In the genomic region with DNA sequence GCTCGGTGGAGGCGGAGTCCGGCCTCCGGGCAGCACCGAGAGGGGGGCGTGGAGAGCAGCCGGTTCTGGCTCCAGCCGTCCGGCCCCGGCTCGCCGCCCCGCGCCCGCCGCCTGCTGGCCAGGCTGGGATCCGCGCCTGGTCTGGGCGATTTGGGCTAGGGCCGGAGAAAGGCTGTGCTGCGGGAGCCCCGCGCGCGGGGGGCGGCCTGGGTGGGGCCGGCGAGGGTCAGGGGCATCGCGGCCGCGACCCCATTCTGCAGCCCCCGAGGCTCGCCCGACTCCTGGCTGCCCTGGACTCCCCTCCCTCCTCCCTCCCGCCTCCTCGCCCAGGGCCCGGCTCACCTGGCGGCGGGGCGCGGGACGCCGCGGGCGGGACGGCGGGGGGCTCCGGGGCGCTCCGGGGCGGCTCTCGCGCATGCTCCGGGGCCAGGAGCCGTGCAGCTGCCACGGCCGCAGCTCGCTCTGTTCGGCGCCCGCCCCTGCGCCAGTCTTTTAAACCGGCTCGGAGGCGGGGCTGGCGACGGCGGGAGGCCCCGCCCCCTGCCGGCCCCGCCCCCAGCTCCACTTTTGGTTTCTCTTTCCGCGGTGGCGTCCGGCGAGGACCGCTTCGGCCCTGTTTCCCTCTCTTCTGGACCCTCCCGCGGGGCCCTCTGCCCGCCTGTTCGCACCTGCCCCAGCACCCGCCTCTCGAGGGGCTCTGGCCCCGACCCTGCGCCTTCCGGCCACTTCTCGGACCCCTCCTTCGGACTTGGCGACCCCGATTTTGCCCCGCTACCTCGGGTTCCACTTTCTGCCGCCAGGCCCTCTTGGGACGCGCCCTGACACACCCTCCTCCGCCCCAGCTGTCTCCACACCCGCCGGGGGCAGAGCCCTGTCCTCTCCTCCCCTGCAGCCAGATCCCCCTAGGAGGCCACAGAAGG, we compare ENCODE assay signal across 1 cellular context.
TF ChIP-seq lines count a peak whose summit lies in the region.

A gene with protein sequence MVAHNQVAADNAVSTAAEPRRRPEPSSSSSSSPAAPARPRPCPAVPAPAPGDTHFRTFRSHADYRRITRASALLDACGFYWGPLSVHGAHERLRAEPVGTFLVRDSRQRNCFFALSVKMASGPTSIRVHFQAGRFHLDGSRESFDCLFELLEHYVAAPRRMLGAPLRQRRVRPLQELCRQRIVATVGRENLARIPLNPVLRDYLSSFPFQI (minus strand): TSS at position 468 of the 920 bp plus-strand sequence. CDS start 726 bp downstream, outside the sequence.

TF ChIP-seq in HepG2, 621 proteins besides CTCF, POLR2A, EP300 and RAD21 (continued from another document and continues in another):
- TF ChIP-seq, protein P1, sequence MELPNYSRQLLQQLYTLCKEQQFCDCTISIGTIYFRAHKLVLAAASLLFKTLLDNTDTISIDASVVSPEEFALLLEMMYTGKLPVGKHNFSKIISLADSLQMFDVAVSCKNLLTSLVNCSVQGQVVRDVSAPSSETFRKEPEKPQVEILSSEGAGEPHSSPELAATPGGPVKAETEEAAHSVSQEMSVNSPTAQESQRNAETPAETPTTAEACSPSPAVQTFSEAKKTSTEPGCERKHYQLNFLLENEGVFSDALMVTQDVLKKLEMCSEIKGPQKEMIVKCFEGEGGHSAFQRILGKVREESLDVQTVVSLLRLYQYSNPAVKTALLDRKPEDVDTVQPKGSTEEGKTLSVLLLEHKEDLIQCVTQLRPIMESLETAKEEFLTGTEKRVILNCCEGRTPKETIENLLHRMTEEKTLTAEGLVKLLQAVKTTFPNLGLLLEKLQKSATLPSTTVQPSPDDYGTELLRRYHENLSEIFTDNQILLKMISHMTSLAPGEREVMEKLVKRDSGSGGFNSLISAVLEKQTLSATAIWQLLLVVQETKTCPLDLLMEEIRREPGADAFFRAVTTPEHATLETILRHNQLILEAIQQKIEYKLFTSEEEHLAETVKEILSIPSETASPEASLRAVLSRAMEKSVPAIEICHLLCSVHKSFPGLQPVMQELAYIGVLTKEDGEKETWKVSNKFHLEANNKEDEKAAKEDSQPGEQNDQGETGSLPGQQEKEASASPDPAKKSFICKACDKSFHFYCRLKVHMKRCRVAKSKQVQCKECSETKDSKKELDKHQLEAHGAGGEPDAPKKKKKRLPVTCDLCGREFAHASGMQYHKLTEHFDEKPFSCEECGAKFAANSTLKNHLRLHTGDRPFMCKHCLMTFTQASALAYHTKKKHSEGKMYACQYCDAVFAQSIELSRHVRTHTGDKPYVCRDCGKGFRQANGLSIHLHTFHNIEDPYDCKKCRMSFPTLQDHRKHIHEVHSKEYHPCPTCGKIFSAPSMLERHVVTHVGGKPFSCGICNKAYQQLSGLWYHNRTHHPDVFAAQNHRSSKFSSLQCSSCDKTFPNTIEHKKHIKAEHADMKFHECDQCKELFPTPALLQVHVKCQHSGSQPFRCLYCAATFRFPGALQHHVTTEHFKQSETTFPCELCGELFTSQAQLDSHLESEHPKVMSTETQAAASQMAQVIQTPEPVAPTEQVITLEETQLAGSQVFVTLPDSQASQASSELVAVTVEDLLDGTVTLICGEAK (IDR thresholded peaks at IDR 0.05) = no peak
- TF ChIP-seq, protein P1 (CRISPR knock-in tag; IDR thresholded peaks at IDR 0.05) = peak; percentile 77; the same call in 1 of the 2 replicates
- peak; percentile 59 for TF ChIP-seq ZNF143 (CRISPR knock-in tag; IDR thresholded peaks at IDR 0.05)
- TF ChIP-seq, protein P2, sequence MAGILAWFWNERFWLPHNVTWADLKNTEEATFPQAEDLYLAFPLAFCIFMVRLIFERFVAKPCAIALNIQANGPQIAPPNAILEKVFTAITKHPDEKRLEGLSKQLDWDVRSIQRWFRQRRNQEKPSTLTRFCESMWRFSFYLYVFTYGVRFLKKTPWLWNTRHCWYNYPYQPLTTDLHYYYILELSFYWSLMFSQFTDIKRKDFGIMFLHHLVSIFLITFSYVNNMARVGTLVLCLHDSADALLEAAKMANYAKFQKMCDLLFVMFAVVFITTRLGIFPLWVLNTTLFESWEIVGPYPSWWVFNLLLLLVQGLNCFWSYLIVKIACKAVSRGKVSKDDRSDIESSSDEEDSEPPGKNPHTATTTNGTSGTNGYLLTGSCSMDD (CRISPR knock-in tag; IDR thresholded peaks at IDR 0.05) = peak; percentile 69; the same call in 1 of the 2 replicates
- TF ChIP-seq ZNF674 (CRISPR knock-in tag; IDR thresholded peaks at IDR 0.05; ENCODE audit: low read depth) = peak; percentile 98
- TF ChIP-seq, protein P3, sequence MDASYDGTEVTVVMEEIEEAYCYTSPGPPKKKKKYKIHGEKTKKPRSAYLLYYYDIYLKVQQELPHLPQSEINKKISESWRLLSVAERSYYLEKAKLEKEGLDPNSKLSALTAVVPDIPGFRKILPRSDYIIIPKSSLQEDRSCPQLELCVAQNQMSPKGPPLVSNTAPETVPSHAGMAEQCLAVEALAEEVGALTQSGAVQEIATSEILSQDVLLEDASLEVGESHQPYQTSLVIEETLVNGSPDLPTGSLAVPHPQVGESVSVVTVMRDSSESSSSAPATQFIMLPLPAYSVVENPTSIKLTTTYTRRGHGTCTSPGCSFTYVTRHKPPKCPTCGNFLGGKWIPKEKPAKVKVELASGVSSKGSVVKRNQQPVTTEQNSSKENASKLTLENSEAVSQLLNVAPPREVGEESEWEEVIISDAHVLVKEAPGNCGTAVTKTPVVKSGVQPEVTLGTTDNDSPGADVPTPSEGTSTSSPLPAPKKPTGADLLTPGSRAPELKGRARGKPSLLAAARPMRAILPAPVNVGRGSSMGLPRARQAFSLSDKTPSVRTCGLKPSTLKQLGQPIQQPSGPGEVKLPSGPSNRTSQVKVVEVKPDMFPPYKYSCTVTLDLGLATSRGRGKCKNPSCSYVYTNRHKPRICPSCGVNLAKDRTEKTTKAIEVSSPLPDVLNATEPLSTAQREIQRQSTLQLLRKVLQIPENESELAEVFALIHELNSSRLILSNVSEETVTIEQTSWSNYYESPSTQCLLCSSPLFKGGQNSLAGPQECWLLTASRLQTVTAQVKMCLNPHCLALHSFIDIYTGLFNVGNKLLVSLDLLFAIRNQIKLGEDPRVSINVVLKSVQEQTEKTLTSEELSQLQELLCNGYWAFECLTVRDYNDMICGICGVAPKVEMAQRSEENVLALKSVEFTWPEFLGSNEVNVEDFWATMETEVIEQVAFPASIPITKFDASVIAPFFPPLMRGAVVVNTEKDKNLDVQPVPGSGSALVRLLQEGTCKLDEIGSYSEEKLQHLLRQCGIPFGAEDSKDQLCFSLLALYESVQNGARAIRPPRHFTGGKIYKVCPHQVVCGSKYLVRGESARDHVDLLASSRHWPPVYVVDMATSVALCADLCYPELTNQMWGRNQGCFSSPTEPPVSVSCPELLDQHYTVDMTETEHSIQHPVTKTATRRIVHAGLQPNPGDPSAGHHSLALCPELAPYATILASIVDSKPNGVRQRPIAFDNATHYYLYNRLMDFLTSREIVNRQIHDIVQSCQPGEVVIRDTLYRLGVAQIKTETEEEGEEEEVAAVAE (CRISPR knock-in tag; IDR thresholded peaks at IDR 0.05; ENCODE audit: borderline replicate concordance) = peak; percentile 84
- TF ChIP-seq, protein P4, sequence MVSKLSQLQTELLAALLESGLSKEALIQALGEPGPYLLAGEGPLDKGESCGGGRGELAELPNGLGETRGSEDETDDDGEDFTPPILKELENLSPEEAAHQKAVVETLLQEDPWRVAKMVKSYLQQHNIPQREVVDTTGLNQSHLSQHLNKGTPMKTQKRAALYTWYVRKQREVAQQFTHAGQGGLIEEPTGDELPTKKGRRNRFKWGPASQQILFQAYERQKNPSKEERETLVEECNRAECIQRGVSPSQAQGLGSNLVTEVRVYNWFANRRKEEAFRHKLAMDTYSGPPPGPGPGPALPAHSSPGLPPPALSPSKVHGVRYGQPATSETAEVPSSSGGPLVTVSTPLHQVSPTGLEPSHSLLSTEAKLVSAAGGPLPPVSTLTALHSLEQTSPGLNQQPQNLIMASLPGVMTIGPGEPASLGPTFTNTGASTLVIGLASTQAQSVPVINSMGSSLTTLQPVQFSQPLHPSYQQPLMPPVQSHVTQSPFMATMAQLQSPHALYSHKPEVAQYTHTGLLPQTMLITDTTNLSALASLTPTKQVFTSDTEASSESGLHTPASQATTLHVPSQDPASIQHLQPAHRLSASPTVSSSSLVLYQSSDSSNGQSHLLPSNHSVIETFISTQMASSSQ (IDR thresholded peaks at IDR 0.05; ENCODE audit: low read depth) = no peak
- TF ChIP-seq, protein P4 (CRISPR knock-in tag; IDR thresholded peaks at IDR 0.05; ENCODE audit: borderline replicate concordance) = peak; percentile 36
- no peak for TF ChIP-seq ZNF678 (CRISPR knock-in tag; IDR thresholded peaks at IDR 0.05)
- TF ChIP-seq GABPA (IDR thresholded peaks at IDR 0.05; ENCODE audit: low read depth, low read length) = no peak
- no peak for TF ChIP-seq GABPA (CRISPR knock-in tag; IDR thresholded peaks at IDR 0.05; ENCODE audit: low read depth)
- no peak; the same call in 1 of the 2 replicates for TF ChIP-seq ZMYM4 (CRISPR knock-in tag; IDR thresholded peaks at IDR 0.05)
- TF ChIP-seq, protein P5, sequence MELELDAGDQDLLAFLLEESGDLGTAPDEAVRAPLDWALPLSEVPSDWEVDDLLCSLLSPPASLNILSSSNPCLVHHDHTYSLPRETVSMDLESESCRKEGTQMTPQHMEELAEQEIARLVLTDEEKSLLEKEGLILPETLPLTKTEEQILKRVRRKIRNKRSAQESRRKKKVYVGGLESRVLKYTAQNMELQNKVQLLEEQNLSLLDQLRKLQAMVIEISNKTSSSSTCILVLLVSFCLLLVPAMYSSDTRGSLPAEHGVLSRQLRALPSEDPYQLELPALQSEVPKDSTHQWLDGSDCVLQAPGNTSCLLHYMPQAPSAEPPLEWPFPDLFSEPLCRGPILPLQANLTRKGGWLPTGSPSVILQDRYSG (CRISPR knock-in tag; IDR thresholded peaks at IDR 0.05) = peak; percentile 79
- TF ChIP-seq NFE2 (CRISPR knock-in tag; IDR thresholded peaks at IDR 0.05) = no peak
- TF ChIP-seq THYN1 (CRISPR knock-in tag; IDR thresholded peaks at IDR 0.05; ENCODE audit: borderline replicate concordance, low read depth) = no peak
- TF ChIP-seq, protein P6, sequence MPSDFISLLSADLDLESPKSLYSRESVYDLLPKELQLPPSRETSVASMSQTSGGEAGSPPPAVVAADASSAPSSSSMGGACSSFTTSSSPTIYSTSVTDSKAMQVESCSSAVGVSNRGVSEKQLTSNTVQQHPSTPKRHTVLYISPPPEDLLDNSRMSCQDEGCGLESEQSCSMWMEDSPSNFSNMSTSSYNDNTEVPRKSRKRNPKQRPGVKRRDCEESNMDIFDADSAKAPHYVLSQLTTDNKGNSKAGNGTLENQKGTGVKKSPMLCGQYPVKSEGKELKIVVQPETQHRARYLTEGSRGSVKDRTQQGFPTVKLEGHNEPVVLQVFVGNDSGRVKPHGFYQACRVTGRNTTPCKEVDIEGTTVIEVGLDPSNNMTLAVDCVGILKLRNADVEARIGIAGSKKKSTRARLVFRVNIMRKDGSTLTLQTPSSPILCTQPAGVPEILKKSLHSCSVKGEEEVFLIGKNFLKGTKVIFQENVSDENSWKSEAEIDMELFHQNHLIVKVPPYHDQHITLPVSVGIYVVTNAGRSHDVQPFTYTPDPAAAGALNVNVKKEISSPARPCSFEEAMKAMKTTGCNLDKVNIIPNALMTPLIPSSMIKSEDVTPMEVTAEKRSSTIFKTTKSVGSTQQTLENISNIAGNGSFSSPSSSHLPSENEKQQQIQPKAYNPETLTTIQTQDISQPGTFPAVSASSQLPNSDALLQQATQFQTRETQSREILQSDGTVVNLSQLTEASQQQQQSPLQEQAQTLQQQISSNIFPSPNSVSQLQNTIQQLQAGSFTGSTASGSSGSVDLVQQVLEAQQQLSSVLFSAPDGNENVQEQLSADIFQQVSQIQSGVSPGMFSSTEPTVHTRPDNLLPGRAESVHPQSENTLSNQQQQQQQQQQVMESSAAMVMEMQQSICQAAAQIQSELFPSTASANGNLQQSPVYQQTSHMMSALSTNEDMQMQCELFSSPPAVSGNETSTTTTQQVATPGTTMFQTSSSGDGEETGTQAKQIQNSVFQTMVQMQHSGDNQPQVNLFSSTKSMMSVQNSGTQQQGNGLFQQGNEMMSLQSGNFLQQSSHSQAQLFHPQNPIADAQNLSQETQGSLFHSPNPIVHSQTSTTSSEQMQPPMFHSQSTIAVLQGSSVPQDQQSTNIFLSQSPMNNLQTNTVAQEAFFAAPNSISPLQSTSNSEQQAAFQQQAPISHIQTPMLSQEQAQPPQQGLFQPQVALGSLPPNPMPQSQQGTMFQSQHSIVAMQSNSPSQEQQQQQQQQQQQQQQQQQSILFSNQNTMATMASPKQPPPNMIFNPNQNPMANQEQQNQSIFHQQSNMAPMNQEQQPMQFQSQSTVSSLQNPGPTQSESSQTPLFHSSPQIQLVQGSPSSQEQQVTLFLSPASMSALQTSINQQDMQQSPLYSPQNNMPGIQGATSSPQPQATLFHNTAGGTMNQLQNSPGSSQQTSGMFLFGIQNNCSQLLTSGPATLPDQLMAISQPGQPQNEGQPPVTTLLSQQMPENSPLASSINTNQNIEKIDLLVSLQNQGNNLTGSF (CRISPR knock-in tag; IDR thresholded peaks at IDR 0.05) = peak; percentile 43; the same call in 1 of the 2 replicates
- TF ChIP-seq PHF20 (CRISPR knock-in tag; IDR thresholded peaks at IDR 0.05) = peak; percentile 64
